Comparison of ENCODE assay signal across 8 cellular contexts in genomic region chr3:197734667-197735318, GRCh38. TPM values are rescaled to one million over a fixed set of nuclear protein-coding genes. Genes with fewer than 3 reads are reported as not detected.
A peak's percentile ranks its signal among the peaks of the same experiment; 100 is the strongest.
DNase-seq lines count a peak whose midpoint lies in the region; ATAC-seq and TF ChIP-seq lines count a peak whose summit lies in the region.

No MANE protein-coding gene starts in this region.

- no peak overlapping the region for H3K18ac ChIP-seq in IMR-90 (ENCODE audit: low read depth, low read length)

- in situ Hi-C loops in IMR-90 (cut with MboI; ENCODE audit: low sequenced_read_pairs) = no loop called here

- no peaks in the 10 kb centered on the region for H3K9me3 ChIP-seq in IMR-90 (ENCODE audit: control insufficient read depth, insufficient read depth, low read length)

- dilution Hi-C loops in IMR-90 (cut with HindIII; ENCODE audit: low sequenced_read_pairs, unreplicated experiment) = no loop called here

- no peaks in the 10 kb centered on the region for H3K9me3 Mint-ChIP-seq in effector memory CD8-positive, alpha-beta T cell

- POLR2A ChIA-PET in IMR-90 (lab: Charles Lee; ENCODE audit: unreplicated experiment) = no interaction called here

- no peak overlapping the region for H2BK15ac ChIP-seq in IMR-90 (ENCODE audit: low read depth, low read length)

- no peak overlapping the region for H3K23ac ChIP-seq in IMR-90 (ENCODE audit: low read depth, low read length)

- no peak overlapping the region for H2AK9ac ChIP-seq in IMR-90 (replicated peaks; ENCODE audit: low read depth, low read length, poor library complexity)

- peaks cover 8% of the 10 kb centered on the region; the same call in 1 of the 2 replicates for H4K20me1 ChIP-seq in IMR-90 (ENCODE audit: insufficient read depth, low read length)

- no peak overlapping the region for H2BK20ac ChIP-seq in IMR-90 (ENCODE audit: low read depth, low read length)

- no peak overlapping the region for H4K8ac ChIP-seq in IMR-90 (ENCODE audit: low read depth in 2 of 2, low read length in 2 of 2)

- H3K4me1 Mint-ChIP-seq in effector memory CD8-positive, alpha-beta T cell (ENCODE audit: low read depth in 2 of 2) = peaks cover 24 to 31% of the 10 kb centered on the region in 2 donors

- H3K79me1 ChIP-seq in IMR-90 (ENCODE audit: low read depth in 1 of 2, low read length in 2 of 2) = peaks cover 18 to 47% of the 10 kb centered on the region in 2 experiments

- CTCF ChIA-PET in IMR-90 (lab: Yijun Ruan, JAX) = no interaction called here

- DNase-seq in GM10266 (ENCODE audit: extremely low spot score) (peak; percentile 90), IMR-90 (no peak), NCI-H510A treated with DMSO at 0.1 percent for 48 hours (lab: John Stamatoyannopoulos, UW) (no peak), UCSD-AML1 (lab: John Stamatoyannopoulos, UW; ENCODE audit: unreplicated experiment) (no peak), retina (no peak), SHP77 (lab: John Stamatoyannopoulos, UW) (no peak)
- no peak for DNase-seq in effector memory CD8-positive, alpha-beta T cell

- ATAC-seq in GM21367 (IDR thresholded peaks at IDR 0.05; ENCODE audit: unreplicated experiment) (peak; percentile 36), IMR-90 (ENCODE audit: low read depth) (no peak)
- ATAC-seq in effector memory CD8-positive, alpha-beta T cell (replicated peaks) = no peak

- no peak overlapping the region for H4K5ac ChIP-seq in IMR-90 (ENCODE audit: low read depth, low read length)

- no TSS peak for BruUV-seq in IMR-90 (replicated peaks; lab: Mats Ljungman, UMichigan)

- TF ChIP-seq CTCF in GM10266 (IDR thresholded peaks at IDR 0.05; ENCODE audit: control insufficient read depth, insufficient read depth, low read depth, missing control alignments) (no peak), IMR-90 (conservative IDR thresholded peaks at IDR 0.05; ENCODE audit: low read depth, low read length) (no peak)

- H3K4me3 ChIP-seq in IMR-90 (ENCODE audit: insufficient read depth, low read depth, low read length) = no peak overlapping the region

- H3K27me3 ChIP-seq in IMR-90 (ENCODE audit: control insufficient read depth, insufficient read depth, low read length) = no peaks in the 10 kb centered on the region

- no peak overlapping the region for H2AFZ ChIP-seq in IMR-90 (replicated peaks; ENCODE audit: low read length, poor library complexity)

- peaks cover 11% of the 10 kb centered on the region for H3K36me3 Mint-ChIP-seq in effector memory CD8-positive, alpha-beta T cell (ENCODE audit: insufficient read depth)

- H3K9ac ChIP-seq in IMR-90 (ENCODE audit: low read depth, low read length) = no peak overlapping the region

- H3K4me1 ChIP-seq in IMR-90 (ENCODE audit: control insufficient read depth, insufficient read depth, low read length) = peaks cover 3% of the 10 kb centered on the region; the same call in 1 of the 2 replicates

- peak overlapping the region in 1 of 2 donors; percentile 1 for H3K27ac Mint-ChIP-seq in effector memory CD8-positive, alpha-beta T cell

- no peak overlapping the region for H2BK5ac ChIP-seq in IMR-90 (ENCODE audit: low read depth, low read length, poor library complexity, severe bottlenecking)

- H3K27me3 Mint-ChIP-seq in effector memory CD8-positive, alpha-beta T cell = no peaks in the 10 kb centered on the region

- WGBS in IMR-90 (ENCODE audit: extremely low coverage in 2 of 2, insufficient read length in 1 of 2), 2 experiments = 83% methylated on average over 3 of the region's 7 CpGs; no CpG with 5 or more reads in 1 of the 2 experiments

- no peak overlapping the region for H4K91ac ChIP-seq in IMR-90 (ENCODE audit: insufficient read depth, low read depth, low read length)

- no peak for TF ChIP-seq POLR2A in IMR-90 (IDR thresholded peaks at IDR 0.05; ENCODE audit: low read depth, low read length)

- intact Hi-C loops in IMR-90 (cut with micrococcal nuclease) = no loop called here

- peak overlapping the region; percentile 18 to 92 for H3K4me3 Mint-ChIP-seq in effector memory CD8-positive, alpha-beta T cell

- H3K4me2 ChIP-seq in IMR-90 (ENCODE audit: low read depth, low read length) = no peak overlapping the region

- no peak overlapping the region for H2AK5ac ChIP-seq in IMR-90 (ENCODE audit: low read depth, low read length)

- H3K36me3 ChIP-seq in IMR-90 (ENCODE audit: control insufficient read depth, insufficient read depth, low read length) = no peaks in the 10 kb centered on the region

- TF ChIP-seq RAD21 in IMR-90 (IDR thresholded peaks at IDR 0.05; ENCODE audit: low read length) = no peak

- 0 out of 2 replicates have a peak overlapping the region, but pooled peaks have one; percentile 3 for H3K14ac ChIP-seq in IMR-90 (replicated peaks; ENCODE audit: low read depth, low read length)

- peaks cover 3% of the 10 kb centered on the region for H3K9me1 ChIP-seq in IMR-90 (ENCODE audit: insufficient read depth, low read length)

- no peak overlapping the region for H3K56ac ChIP-seq in IMR-90 (ENCODE audit: extremely low read depth, insufficient read depth, low read length)

- no peak overlapping the region for H2BK120ac ChIP-seq in IMR-90 (ENCODE audit: low read depth, low read length)

- no peak overlapping the region for H3K27ac ChIP-seq in IMR-90 (ENCODE audit: insufficient read depth, low read length)

- H3K4ac ChIP-seq in IMR-90 (ENCODE audit: low read depth, low read length) = no peak overlapping the region

TF ChIP-seq in IMR-90, 13 proteins besides CTCF, POLR2A, EP300 and RAD21:
- TF ChIP-seq BHLHE40 (IDR thresholded peaks at IDR 0.05; ENCODE audit: low read depth, low read length) = no peak
- TF ChIP-seq FOS (IDR thresholded peaks at IDR 0.05; ENCODE audit: low read depth, low read length) = no peak
- no peak for TF ChIP-seq NFE2L2 (IDR thresholded peaks at IDR 0.05; ENCODE audit: low read depth, low read length)
- no peak for TF ChIP-seq ELK1 (IDR thresholded peaks at IDR 0.05; ENCODE audit: borderline replicate concordance, low read depth, low read length)
- TF ChIP-seq RCOR1 (IDR thresholded peaks at IDR 0.05; ENCODE audit: insufficient replicate concordance, low read length) = no peak
- no peak for TF ChIP-seq MAZ (IDR thresholded peaks at IDR 0.05; ENCODE audit: borderline replicate concordance, low read depth, low read length)
- no peak for TF ChIP-seq CEBPB (IDR thresholded peaks at IDR 0.05; ENCODE audit: low read depth, low read length)
- TF ChIP-seq MXI1 (IDR thresholded peaks at IDR 0.05; ENCODE audit: borderline replicate concordance, low read depth, low read length) = no peak

RNA-seq across cellular contexts. Expression of gene RUBCN, which starts 1.9 kb away (rescaled TPM):
- 8.3 and 10.8 TPM in 2 replicates for total RNA-seq in IMR-90 (2012; rRNA removed)
- 11.8 and 12.6 TPM in 2 replicates for polyA plus RNA-seq in IMR-90 (2012; rRNA removed)
- 6.2 and 10.4 TPM in 2 replicates for polyA plus RNA-seq in IMR-90 (2012; cell fraction: cytosol; rRNA removed)
- polyA plus RNA-seq in IMR-90 (2012; cell fraction: nucleus; rRNA removed; ENCODE audit: low replicate concordance) = 31.5 and 32.7 TPM in 2 replicates

RNA-seq across cellular contexts. Expression of gene FYTTD1, which starts 14.9 kb away (rescaled TPM):
- total RNA-seq in IMR-90 (2012; rRNA removed) = 50.2 and 67.2 TPM in 2 replicates
- 15.4 and 20.4 TPM in 2 replicates for polyA plus RNA-seq in IMR-90 (2012; rRNA removed)
- 2.2 and 3.6 TPM in 2 replicates for polyA plus RNA-seq in IMR-90 (2012; cell fraction: cytosol; rRNA removed)
- 1.6 and 12.9 TPM in 2 replicates for polyA plus RNA-seq in IMR-90 (2012; cell fraction: nucleus; rRNA removed; ENCODE audit: low replicate concordance)

RNA-seq across cellular contexts. Expression of gene LRCH3, which starts 56.3 kb away (rescaled TPM):
- 28.5 and 33.1 TPM in 2 replicates for total RNA-seq in IMR-90 (2012; rRNA removed)
- 30.4 and 40.5 TPM in 2 replicates for polyA plus RNA-seq in IMR-90 (2012; rRNA removed)
- 14.1 and 42.1 TPM in 2 replicates for polyA plus RNA-seq in IMR-90 (2012; cell fraction: cytosol; rRNA removed)
- polyA plus RNA-seq in IMR-90 (2012; cell fraction: nucleus; rRNA removed; ENCODE audit: low replicate concordance) = 19.7 and 60.8 TPM in 2 replicates
